In the genomic region with DNA sequence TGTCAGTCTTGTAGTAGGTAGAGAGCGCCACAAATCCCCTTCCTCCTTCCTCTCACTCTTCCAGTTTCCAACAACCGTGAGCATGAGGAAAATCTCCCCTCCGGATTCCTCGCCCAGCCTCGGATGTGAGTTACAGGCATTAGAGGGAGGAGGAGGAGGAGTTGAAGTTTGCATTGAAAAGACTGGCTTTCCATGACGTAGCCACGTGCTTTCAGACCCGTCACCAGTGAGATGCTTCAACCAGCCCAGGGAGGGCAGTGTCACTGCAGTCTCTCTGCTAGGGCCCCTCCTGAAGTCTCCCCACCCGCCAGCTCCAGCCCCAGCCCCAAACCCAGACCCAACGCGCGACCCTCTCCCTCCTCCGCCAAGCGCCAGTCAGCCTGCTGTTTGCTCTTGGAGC, we compare ENCODE assay signal across 9 cellular contexts. TPM values are rescaled to one million over a fixed set of nuclear protein-coding genes. Genes with fewer than 3 reads are reported as not detected.
DNase-seq lines count a peak whose midpoint lies in the region; ATAC-seq, FAIRE-seq and TF ChIP-seq lines count a peak whose summit lies in the region.
"Had no signal": no experiment of that assay in that cellular context is flagged by ENCODE, and none has a peak within 500 bp of the region (broad histone marks: within the 10 kb centered on the region; RNA-seq: fewer than 3 reads in every experiment).

No MANE protein-coding gene starts in this region.

- H3K9me3 ChIP-seq in NT2/D1 (ENCODE audit: insufficient read depth, low read length) (no peaks in the 10 kb centered on the region), keratinocyte (ENCODE audit: control insufficient read depth, low read depth, low read length) (no peaks in the 10 kb centered on the region)

- dilution Hi-C loops in keratinocyte (cut with MboI; ENCODE audit: extremely low pct_ligation_motif_present, low sequenced_read_pairs), result no loop called here

- H3K27ac ChIP-seq in keratinocyte (ENCODE audit: control insufficient read depth, insufficient read depth, low read length), result no peak overlapping the region

- H3K36me3 ChIP-seq in NT2/D1 (ENCODE audit: insufficient read depth, insufficient read length, low read length) (no peaks in the 10 kb centered on the region), bronchial epithelial cell (ENCODE audit: control insufficient read depth, insufficient read depth, low read length) (no peaks in the 10 kb centered on the region), keratinocyte (ENCODE audit: control insufficient read depth in 2 of 2, extremely low read depth in 1 of 2, insufficient read depth in 2 of 2, low read length in 2 of 2) (no peaks in the 10 kb centered on the region)

- H3K4me1 ChIP-seq in NT2/D1 (ENCODE audit: insufficient read depth, insufficient read length) (no peaks in the 10 kb centered on the region), keratinocyte (ENCODE audit: control insufficient read depth, extremely low read depth, insufficient read depth, low read length) (peaks cover 24% of the 10 kb centered on the region)

- H3K27me3 Mint-ChIP-seq in stimulated activated memory B cell treated with anti-CD40 and anti-IgM and Interleukin-4, amounts not matched to agents 10 μg/mL and 1 μg/mL and 100 μg/mL, for 72 hours, result peaks cover 56% of the 10 kb centered on the region

- peak overlapping the region; percentile 54 for H2AFZ ChIP-seq in keratinocyte (ENCODE audit: control insufficient read depth, low read length)

- peaks cover 32% of the 10 kb centered on the region for H3K4me1 Mint-ChIP-seq in stimulated activated memory B cell treated with anti-CD40 and anti-IgM and Interleukin-4, amounts not matched to agents 10 μg/mL and 1 μg/mL and 100 μg/mL, for 72 hours

- no peaks in the 10 kb centered on the region for H3K9me1 ChIP-seq in keratinocyte (ENCODE audit: control insufficient read depth, extremely low read depth, insufficient read depth, low read length)

- DNase-seq in activated CD4-positive, CD25-positive, alpha-beta regulatory T cell treated with anti-CD3 and anti-CD28 coated beads, Interleukin-2, amount 50 U/mL, for 72 hours, result no peak
- DNase-seq in NT2/D1 (ENCODE audit: low read depth, low spot score), result peak; percentile 73
- DNase-seq in bronchial epithelial cell (ENCODE audit: low read depth), result peak; percentile 27
- DNase-seq in keratinocyte (ENCODE audit: low read depth, low spot score), result no peak
- no peak for DNase-seq in SKM-1 treated with dmso at 0.1 percent for 144 hours (lab: John Stamatoyannopoulos, UW; ENCODE audit: unreplicated experiment)
- no peak for DNase-seq in left colon

- H3K9ac ChIP-seq in NT2/D1 (ENCODE audit: insufficient read length, low read depth) (peak overlapping the region; percentile 63), keratinocyte (ENCODE audit: control insufficient read depth, extremely low read depth, insufficient read depth, low read length) (no peak overlapping the region)

- H3K79me2 ChIP-seq in keratinocyte (ENCODE audit: control insufficient read depth, insufficient read depth, low read length), result no peaks in the 10 kb centered on the region

- peak; percentile 75 to 76 for ATAC-seq in activated CD4-positive, CD25-positive, alpha-beta regulatory T cell treated with anti-CD3 and anti-CD28 coated beads, Interleukin-2, amount 50 U/mL, for 24 hours
- ATAC-seq in stimulated activated memory B cell treated with anti-CD40 and anti-IgM and Interleukin-4, amounts not matched to agents 10 μg/mL and 1 μg/mL and 100 μg/mL, for 72 hours, result peak; percentile 57
- ATAC-seq in left colon, result no peak

- peak overlapping the region; percentile 57 for H3K4me3 Mint-ChIP-seq in stimulated activated memory B cell treated with anti-CD40 and anti-IgM and Interleukin-4, amounts not matched to agents 10 μg/mL and 1 μg/mL and 100 μg/mL, for 72 hours

- H3K27me3 ChIP-seq in NT2/D1 (ENCODE audit: insufficient read depth, insufficient read length), result peaks cover 32% of the 10 kb centered on the region
- H3K27me3 ChIP-seq in bronchial epithelial cell (ENCODE audit: control insufficient read depth, insufficient read depth, low read length), result peaks cover 15% of the 10 kb centered on the region
- peaks cover 34% of the 10 kb centered on the region for H3K27me3 ChIP-seq in keratinocyte (ENCODE audit: control insufficient read depth, extremely low read depth, insufficient read depth, low read length)

- FAIRE-seq in bronchial epithelial cell (lab: Jason Lieb, UNC), result no peak
- peak; percentile 36 for FAIRE-seq in keratinocyte (lab: Jason Lieb, UNC)

- intact Hi-C loops in left colon (cut with DNase I, micrococcal nuclease), result no loop called here

- no peaks in the 10 kb centered on the region for H3K36me3 Mint-ChIP-seq in stimulated activated memory B cell treated with anti-CD40 and anti-IgM and Interleukin-4, amounts not matched to agents 10 μg/mL and 1 μg/mL and 100 μg/mL, for 72 hours

- H3K9me3 Mint-ChIP-seq in stimulated activated memory B cell treated with anti-CD40 and anti-IgM and Interleukin-4, amounts not matched to agents 10 μg/mL and 1 μg/mL and 100 μg/mL, for 72 hours, result no peaks in the 10 kb centered on the region

- no peak for TF ChIP-seq CTCF in bronchial epithelial cell (IDR thresholded peaks at IDR 0.05; ENCODE audit: insufficient read depth, low read length, severe bottlenecking)
- TF ChIP-seq CTCF in keratinocyte (optimal IDR thresholded peaks at IDR 0.05 in 1 of 3, IDR thresholded peaks at IDR 0.05 in 1 of 3, conservative IDR thresholded peaks at IDR 0.05 in 1 of 3; ENCODE audit: extremely low read depth in 1 of 3, insufficient read depth in 2 of 3, low read length in 3 of 3), result peak; percentile 14 to 29 (median 25)

- H3K4me3 ChIP-seq in NT2/D1 (ENCODE audit: insufficient read length, low read depth) (peak overlapping the region; percentile 42), bronchial epithelial cell (ENCODE audit: low read depth, low read length) (no peak overlapping the region), keratinocyte (ENCODE audit: control insufficient read depth in 2 of 3, extremely low read depth in 1 of 3, insufficient read depth in 2 of 3, low read depth in 1 of 3, low read length in 3 of 3) (peak overlapping the region in 2 of 3 experiments; percentile 48 to 50)

- H3K4me2 ChIP-seq in keratinocyte (ENCODE audit: control insufficient read depth, extremely low read depth, insufficient read depth, low read depth, low read length), result peak overlapping the region; percentile 76

- H3K27ac Mint-ChIP-seq in stimulated activated memory B cell treated with anti-CD40 and anti-IgM and Interleukin-4, amounts not matched to agents 10 μg/mL and 1 μg/mL and 100 μg/mL, for 72 hours, result no peak overlapping the region

- no peaks in the 10 kb centered on the region for H4K20me1 ChIP-seq in keratinocyte (ENCODE audit: control insufficient read depth, extremely low read depth, insufficient read depth, low read length)

RNA-seq across cellular contexts. Expression of gene FGF14, which starts 0.4 kb away (rescaled TPM):
- 0.13 TPM in 1 of 2 replicates, not detected in the other for total RNA-seq in bronchial epithelial cell
- under 0.01 to 0.09 TPM in 2 of 3 replicates, not detected in the other for polyA plus RNA-seq in keratinocyte
- not detected for polyA plus RNA-seq in keratinocyte (2011; ENCODE audit: low read depth)
- 0.03 and 0.07 TPM in 2 replicates for polyA plus RNA-seq in keratinocyte (2011; cell fraction: cytosol; rRNA removed)
- not detected in 2 replicates for polyA plus RNA-seq in keratinocyte (2011; cell fraction: nucleus; rRNA removed)
- polyA plus RNA-seq in keratinocyte (2012; ENCODE audit: low replicate concordance), result 0.02 TPM in 1 of 2 replicates, not detected in the other
- polyA minus RNA-seq in keratinocyte, result not detected in 3 replicates
- polyA minus RNA-seq in keratinocyte (2011; cell fraction: cytosol; rRNA and poly(A)+ RNA removed), result not detected
- not detected in 2 replicates for polyA minus RNA-seq in keratinocyte (2011; cell fraction: nucleus; rRNA and poly(A)+ RNA removed)
- under 1 TPM; 0.70 to 0.92 TPM for total RNA-seq in left colon
- total RNA-seq: T-helper 1 cell treated with Interleukin-12 subunit alpha and Interleukin-12 subunit beta and Interleukin-4 antibody, amounts not matched to agents 30 ng/mL and 1 ng/mL, for 36 hours had no signal

Comparison
In these comparisons a context has a peak if more than half of its experiments do, and no peak if none do; other contexts are left out.
1. DNase-seq: peak in NT2/D1 (single experiment) and bronchial epithelial cell (single experiment); none in activated CD4-positive, CD25-positive, alpha-beta regulatory T cell treated with anti-CD3 and anti-CD28 coated beads, Interleukin-2, amount 50 U/mL, for 72 hours (single experiment), keratinocyte (single experiment), SKM-1 treated with dmso at 0.1 percent for 144 hours (single experiment) and left colon (0 of 2).